In genomic region chr16:88491560-88492310, GRCh38 we compare ENCODE assay signal across 1 cellular context.
TF ChIP-seq lines count a peak whose summit lies in the region.

No MANE protein-coding gene starts in this region.

TF ChIP-seq in K562, 482 proteins besides CTCF, POLR2A, EP300 and RAD21 (continued from another document and continues in another):
- TF ChIP-seq MNT (conservative IDR thresholded peaks at IDR 0.05) (peak; percentile 40 to 64; a peak in 3 of 4 replicates), BDP1 (IDR thresholded peaks at IDR 0.05; ENCODE audit: insufficient read depth, insufficient read length) (no peak), TEAD1 (CRISPR knock-in tag; IDR thresholded peaks at IDR 0.05) (peak; percentile 56 to 94; a peak in 2 of 4 replicates), ZNF77 (CRISPR knock-in tag; IDR thresholded peaks at IDR 0.05) (no peak), FOS (IDR thresholded peaks at IDR 0.05; ENCODE audit: extremely low read depth, insufficient read length) (no peak), ZNF277 (CRISPR knock-in tag; IDR thresholded peaks at IDR 0.05; ENCODE audit: borderline replicate concordance) (no peak), ZHX1 (conservative IDR thresholded peaks at IDR 0.05; ENCODE audit: low read length) (no peak), ZNF24 (IDR thresholded peaks at IDR 0.05) (0 out of 2 replicates have a peak, but pooled peaks have one; percentile 48), IRF1 (CRISPR knock-in tag; IDR thresholded peaks at IDR 0.05; ENCODE audit: borderline replicate concordance) (no peak), GMEB1 (CRISPR knock-in tag; IDR thresholded peaks at IDR 0.05) (peak; percentile 59), RBM15 (IDR thresholded peaks at IDR 0.05; ENCODE audit: insufficient read depth, low read length) (no peak), GATAD2B (IDR thresholded peaks at IDR 0.05; ENCODE audit: borderline replicate concordance) (peak; percentile 99), FUS (optimal IDR thresholded peaks at IDR 0.05; ENCODE audit: low read depth, low read length) (no peak), OTX1 (CRISPR knock-in tag; IDR thresholded peaks at IDR 0.05) (peak; percentile 91; the same call in 1 of the 2 replicates), PATZ1 (CRISPR knock-in tag; IDR thresholded peaks at IDR 0.05; ENCODE audit: borderline replicate concordance) (no peak), BRF1 (IDR thresholded peaks at IDR 0.05; ENCODE audit: borderline replicate concordance, extremely low read depth, insufficient read length) (no peak), HNRNPH1 (optimal IDR thresholded peaks at IDR 0.05; ENCODE audit: low read depth, low read length) (no peak), PKNOX1 (IDR thresholded peaks at IDR 0.05) (no peak), ETV1 (tag; conservative IDR thresholded peaks at IDR 0.05; ENCODE audit: low read depth) (peak; percentile 57), ATF6 (CRISPR knock-in tag; IDR thresholded peaks at IDR 0.05) (0 out of 2 replicates have a peak, but pooled peaks have one; percentile 71), ZNF707 (CRISPR knock-in tag; conservative IDR thresholded peaks at IDR 0.05) (no peak), ZNF41 (CRISPR knock-in tag; conservative IDR thresholded peaks at IDR 0.05) (peak; percentile 83; the same call in 1 of the 2 replicates), KDM4B (IDR thresholded peaks at IDR 0.05; ENCODE audit: borderline replicate concordance in 2 of 2, low read depth in 1 of 2) (peak in 1 of 2 experiments; percentile 79; a peak in 1 of 4 replicates), ZNF282 (CRISPR knock-in tag; IDR thresholded peaks at IDR 0.05) (no peak), MLLT1 (IDR thresholded peaks at IDR 0.05) (peak; percentile 73 to 81), ZBTB40 (IDR thresholded peaks at IDR 0.05) (peak; percentile 48; the same call in 1 of the 2 replicates), ZBTB40 (CRISPR knock-in tag; IDR thresholded peaks at IDR 0.05) (no peak), ZNF696 (CRISPR knock-in tag; conservative IDR thresholded peaks at IDR 0.05) (no peak), ZNF699 (CRISPR knock-in tag; IDR thresholded peaks at IDR 0.05; ENCODE audit: insufficient replicate concordance) (no peak)
